Comparison of ENCODE assay signal across 24 cellular contexts in the genomic region with DNA sequence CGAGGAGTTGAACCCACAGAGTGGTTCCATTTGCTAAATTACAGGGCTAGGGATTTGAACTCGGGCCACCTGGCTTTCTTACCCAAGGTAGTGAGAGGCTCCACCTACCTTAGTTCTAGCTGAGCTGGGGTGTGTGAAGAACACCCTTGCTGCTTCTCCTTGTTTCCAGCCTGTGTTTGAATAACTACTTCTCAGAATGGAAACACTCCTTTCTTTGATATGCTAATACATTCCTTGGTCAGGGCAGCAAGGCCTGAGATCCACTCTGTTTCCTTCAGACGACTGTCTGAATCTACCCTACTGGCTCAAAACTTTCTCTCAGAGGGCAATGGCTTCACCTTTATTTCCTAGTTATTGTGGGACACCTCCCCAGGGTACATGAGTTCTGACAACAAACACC. TPM values are rescaled to one million over a fixed set of nuclear protein-coding genes. Genes with fewer than 3 reads are reported as not detected.
DNase-seq lines count a peak whose midpoint lies in the region; ATAC-seq and TF ChIP-seq lines count a peak whose summit lies in the region.
"Had no signal": no experiment of that assay in that cellular context is flagged by ENCODE, and none has a peak within 500 bp of the region (broad histone marks: within the 10 kb centered on the region; RNA-seq: fewer than 3 reads in every experiment).

No MANE protein-coding gene starts in this region.

- H3K4me2 ChIP-seq in Karpas-422 (ENCODE audit: low read depth, low read length, poor library complexity, severe bottlenecking) = peak overlapping the region; percentile 59
- no peak overlapping the region for H3K4me2 ChIP-seq in PC-9

- H3K79me2 ChIP-seq in Karpas-422 (ENCODE audit: low read length) (peaks cover 8% of the 10 kb centered on the region), PC-9 (ENCODE audit: low read depth) (peaks cover 8% of the 10 kb centered on the region)

- peaks cover 11% of the 10 kb centered on the region for H3K36me3 Mint-ChIP-seq in CD4-positive, alpha-beta T cell (ENCODE audit: low read depth)
- peaks cover 3% of the 10 kb centered on the region for H3K36me3 Mint-ChIP-seq in nephron (ENCODE audit: low read depth)

- intact Hi-C loops in CD4-positive, alpha-beta T cell (cut with DNase I, micrococcal nuclease) = no loop called here
- intact Hi-C loops in PC-9 (cut with micrococcal nuclease; ENCODE audit: unreplicated experiment) = no loop called here

- no peaks in the 10 kb centered on the region for H3K36me3 ChIP-seq in Karpas-422 (ENCODE audit: insufficient read depth, low read length)
- no peaks in the 10 kb centered on the region for H3K36me3 ChIP-seq in PC-9 (ENCODE audit: low read depth)
- H3K36me3 ChIP-seq: transverse colon had no signal

- H3K9me3 Mint-ChIP-seq in CD4-positive, alpha-beta T cell = no peaks in the 10 kb centered on the region
- no peaks in the 10 kb centered on the region for H3K9me3 Mint-ChIP-seq in nephron
- H3K9me3 Mint-ChIP-seq: activated naive CD4-positive, alpha-beta T cell treated with anti-CD3 and anti-CD28 coated beads, Interleukin-2, amount 50 U/mL, for 24 hours; CD8-positive, alpha-beta T cell had no signal

- no peak for DNase-seq in CD4-positive, alpha-beta T cell
- DNase-seq in Karpas-422 (no peak), epithelial cell of esophagus (ENCODE audit: low read depth) (peak; percentile 24), hypothalamus (lab: John Stamatoyannopoulos, UW) (no peak), NCI-H345 (lab: John Stamatoyannopoulos, UW) (no peak), PC-9 (no peak), AG08396 (ENCODE audit: low spot score) (no peak)
- DNase-seq: 8988T; activated CD4-positive, alpha-beta T cell treated with anti-CD3 and anti-CD28 coated beads, Interleukin-2, amount 50 U/mL, for 4 hours; aorta; CD8-positive, alpha-beta T cell; central memory CD4-positive, alpha-beta T cell; dermis blood vessel endothelial cell; Kasumi-1; NCI-H1048; NCI-H187; NCI-H774; nucleus accumbens; stimulated activated CD4-positive, alpha-beta T cell treated with anti-CD3 and anti-CD28 coated beads, Interleukin-1b, Interleukin-23, amount 100 ng/mL, for 48 hours; transverse colon had no signal

- H2AFZ ChIP-seq in Karpas-422 (ENCODE audit: low read length) (no peak overlapping the region; the same call in 1 of the 2 replicates), PC-9 (no peak overlapping the region)

- H3K9me3 ChIP-seq in CD4-positive, alpha-beta T cell (ENCODE audit: control insufficient read depth, low read length) = no peaks in the 10 kb centered on the region
- no peaks in the 10 kb centered on the region for H3K9me3 ChIP-seq in Karpas-422 (ENCODE audit: low read length)
- no peaks in the 10 kb centered on the region for H3K9me3 ChIP-seq in PC-9 (ENCODE audit: insufficient read depth, low read depth)
- H3K9me3 ChIP-seq: transverse colon had no signal

- H3K4me1 Mint-ChIP-seq in CD4-positive, alpha-beta T cell (ENCODE audit: low read depth) = peaks cover 17% of the 10 kb centered on the region
- H3K4me1 Mint-ChIP-seq in nephron = peaks cover 13% of the 10 kb centered on the region

- no TSS peak for BruUV-seq in PC-9 (replicated peaks; lab: Mats Ljungman, UMichigan)

- H3K4me1 ChIP-seq in Karpas-422 (ENCODE audit: low read length) (peaks cover 25% of the 10 kb centered on the region), PC-9 (replicated peaks; ENCODE audit: insufficient read depth) (peaks cover 25% of the 10 kb centered on the region)

- ATAC-seq in CD4-positive, alpha-beta T cell (ENCODE audit: poor library complexity) = no peak
- ATAC-seq: CD8-positive, alpha-beta T cell; Right ventricle myocardium inferior had no signal

- no peaks in the 10 kb centered on the region for H3K9me2 ChIP-seq in Karpas-422 (replicated peaks; ENCODE audit: insufficient read depth, low read length)
- no peaks in the 10 kb centered on the region for H3K9me2 ChIP-seq in PC-9 (ENCODE audit: insufficient read depth)

- H3K27me3 ChIP-seq in CD4-positive, alpha-beta T cell (ENCODE audit: control insufficient read depth, insufficient read depth, low read length) = no peaks in the 10 kb centered on the region
- H3K27me3 ChIP-seq in Karpas-422 (ENCODE audit: low read length) (no peaks in the 10 kb centered on the region), PC-9 (ENCODE audit: insufficient read depth, low read depth) (no peaks in the 10 kb centered on the region)
- H3K27me3 ChIP-seq: transverse colon had no signal

- no peak for TF ChIP-seq CTCF in CD4-positive, alpha-beta T cell (IDR thresholded peaks at IDR 0.05)
- no peak for TF ChIP-seq CTCF in epithelial cell of esophagus (IDR thresholded peaks at IDR 0.05; ENCODE audit: insufficient read depth, low read depth, low read length, missing control alignments)
- no peak for TF ChIP-seq CTCF in nephron (IDR thresholded peaks at IDR 0.05; ENCODE audit: unreplicated experiment in 3 of 3)
- no peak for TF ChIP-seq CTCF in PC-9 (conservative IDR thresholded peaks at IDR 0.05)

- peaks cover 9% of the 10 kb centered on the region; the same call in 1 of the 2 replicates for H3F3A ChIP-seq in PC-9 (ENCODE audit: insufficient read depth, low read depth)

- POLR2A ChIA-PET in CD4-positive, alpha-beta T cell (lab: Charles Lee) = no interaction called here
- POLR2A ChIA-PET in PC-9 (lab: Charles Lee; ENCODE audit: unreplicated experiment) = no interaction called here

- no peak overlapping the region for H3K9ac ChIP-seq in Karpas-422 (ENCODE audit: low read length)

- H3K4me3 Mint-ChIP-seq in CD4-positive, alpha-beta T cell = peak overlapping the region; percentile 6
- H3K4me3 Mint-ChIP-seq in nephron = peak overlapping the region in 1 of 3 experiments; percentile 46
- H3K4me3 Mint-ChIP-seq: activated naive CD4-positive, alpha-beta T cell treated with anti-CD3 and anti-CD28 coated beads, Interleukin-2, amount 50 U/mL, for 24 hours; CD8-positive, alpha-beta T cell had no signal

- no peaks in the 10 kb centered on the region for H3K27me3 Mint-ChIP-seq in CD4-positive, alpha-beta T cell
- peaks cover 3% of the 10 kb centered on the region for H3K27me3 Mint-ChIP-seq in nephron (ENCODE audit: low read depth)
- H3K27me3 Mint-ChIP-seq: activated naive CD4-positive, alpha-beta T cell treated with anti-CD3 and anti-CD28 coated beads, Interleukin-2, amount 50 U/mL, for 24 hours had no signal

- no peak overlapping the region for H3K27ac ChIP-seq in CD4-positive, alpha-beta T cell (ENCODE audit: low read depth, low read length)
- no peak overlapping the region for H3K27ac ChIP-seq in Karpas-422 (ENCODE audit: low read length)
- no peak overlapping the region for H3K27ac ChIP-seq in PC-9
- H3K27ac ChIP-seq: transverse colon, VCaP had no signal

- H3K4me3 ChIP-seq in Karpas-422 (ENCODE audit: low read length) = peak overlapping the region; percentile 27
- no peak overlapping the region for H3K4me3 ChIP-seq in epithelial cell of esophagus (ENCODE audit: low read length)
- H3K4me3 ChIP-seq in PC-9 = no peak overlapping the region
- H3K4me3 ChIP-seq: transverse colon had no signal

- H4K20me1 ChIP-seq in Karpas-422 (ENCODE audit: insufficient read depth, low read depth, low read length) (no peaks in the 10 kb centered on the region), PC-9 (ENCODE audit: insufficient read depth) (peaks cover 1% of the 10 kb centered on the region; the same call in 1 of the 2 replicates)

- no peak overlapping the region for H3K27ac Mint-ChIP-seq in CD4-positive, alpha-beta T cell
- H3K27ac Mint-ChIP-seq in nephron = peak overlapping the region; percentile 88 to 96 (median 91)
- H3K27ac Mint-ChIP-seq: activated naive CD4-positive, alpha-beta T cell treated with anti-CD3 and anti-CD28 coated beads, Interleukin-2, amount 50 U/mL, for 24 hours; CD8-positive, alpha-beta T cell had no signal

- CTCF ChIA-PET in CD4-positive, alpha-beta T cell (lab: Charles Lee) = no interaction called here
- CTCF ChIA-PET in PC-9 (lab: Charles Lee) = no interaction called here

RNA-seq across cellular contexts. Expression of gene ATP6V1G1, which starts 4.2 kb away (rescaled TPM):
- 100 to 1,000 TPM; 144 to 148 TPM for total RNA-seq in CD4-positive, alpha-beta T cell
- total RNA-seq in Karpas-422 (2014; rRNA removed; shearing (Covaris generic); ENCODE audit: low replicate concordance) = 113 and 165 TPM in 2 replicates
- total RNA-seq in PC-9 (2021) = 81.9 and 90.6 TPM in 2 replicates

RNA-seq across cellular contexts. Expression of gene TMEM268, which starts 27.7 kb away (rescaled TPM):
- total RNA-seq in CD4-positive, alpha-beta T cell = 1 to 10 TPM; 8.1 to 9.8 TPM
- total RNA-seq in Karpas-422 (2014; rRNA removed; shearing (Covaris generic); ENCODE audit: low replicate concordance) = 21.1 and 29.7 TPM in 2 replicates
- total RNA-seq in PC-9 (2021) = 6.6 and 12.1 TPM in 2 replicates
